ENCODE assay signal across 9 cellular contexts in genomic region chr17:44187131-44187899, GRCh38. TPM values are rescaled to one million over a fixed set of nuclear protein-coding genes. Genes with fewer than 3 reads are reported as not detected.
DNase-seq lines count a peak whose midpoint lies in the region; ATAC-seq and TF ChIP-seq lines count a peak whose summit lies in the region.
"Had no signal": no experiment of that assay in that cellular context is flagged by ENCODE, and none has a peak within 500 bp of the region (broad histone marks: within the 10 kb centered on the region; RNA-seq: fewer than 3 reads in every experiment).

No MANE protein-coding gene starts in this region.

- H3K27me3 ChIP-seq in A673 (replicated peaks; ENCODE audit: insufficient read depth, low read depth, low read length, poor library complexity) (no peaks in the 10 kb centered on the region), duodenal mucosa (ENCODE audit: control insufficient read depth in 1 of 2, insufficient read depth in 2 of 2, low read length in 2 of 2) (no peaks in the 10 kb centered on the region), mononuclear cell (ENCODE audit: insufficient read depth, low read length) (no peaks in the 10 kb centered on the region)

- peaks cover 9% of the 10 kb centered on the region for H3K4me1 ChIP-seq in A673 (ENCODE audit: insufficient read depth, low read length, poor library complexity, severe bottlenecking)
- H3K4me1 ChIP-seq in duodenal mucosa (ENCODE audit: control insufficient read depth in 1 of 2, insufficient read depth in 2 of 2, low read length in 2 of 2), result peaks cover 16 to 31% of the 10 kb centered on the region in 2 donors
- H3K4me1 ChIP-seq in mononuclear cell (ENCODE audit: insufficient read depth, low read length), result peaks cover 43% of the 10 kb centered on the region

- DNase-seq in A673 (ENCODE audit: low spot score) (no peak), RWPE1 (ENCODE audit: low spot score) (peak; percentile 75), DMS79 treated with DMSO at 0.1 percent for 48 hours (lab: John Stamatoyannopoulos, UW) (no peak), HPDE6-E6E7 (ENCODE audit: extremely low spot score) (no peak)

- no TSS peak for BruUV-seq in A673 (replicated peaks; lab: Mats Ljungman, UMichigan)

- ATAC-seq in GM18505 (IDR thresholded peaks at IDR 0.05; ENCODE audit: unreplicated experiment) (peak; percentile 39), HG02943 (IDR thresholded peaks at IDR 0.05; ENCODE audit: low read depth, unreplicated experiment) (peak; percentile 45)

- peak overlapping the region; percentile 97 to 99 for H3K9ac ChIP-seq in duodenal mucosa (ENCODE audit: low read depth in 1 of 2, low read length in 2 of 2)

- POLR2A ChIA-PET in A673 (lab: Charles Lee; ENCODE audit: low non-redundant PET), result interaction anchor here (0.6 to 0.7 kb wide), 2 partner anchors 50 to 179 kb away, joined by 3 read pairs; no protein-coding TSS in a partner anchor
- POLR2A ChIA-PET in RWPE1 (lab: Yijun Ruan, JAX; ENCODE audit: low non-redundant PET), result interaction anchor here (0.5 to 1.6 kb wide), 7 partner anchors 12 to 158 kb away, joined by 3 to 5 read pairs (median 3); no protein-coding TSS in a partner anchor

- no peaks in the 10 kb centered on the region for H3K36me3 ChIP-seq in A673 (ENCODE audit: insufficient read depth, low read length, poor library complexity, severe bottlenecking)
- peaks cover 13 to 21% of the 10 kb centered on the region in 2 donors for H3K36me3 ChIP-seq in duodenal mucosa (ENCODE audit: control insufficient read depth in 1 of 2, insufficient read depth in 2 of 2, low read length in 2 of 2)

- intact Hi-C loops in A673 (cut with micrococcal nuclease; ENCODE audit: unreplicated experiment), result no loop called here

- no peak for TF ChIP-seq POLR2A in GM18505 (IDR thresholded peaks at IDR 0.05; ENCODE audit: borderline replicate concordance, extremely low read depth, insufficient read depth, insufficient read length)

- H3K27ac ChIP-seq in A673 (ENCODE audit: low read depth, low read length, poor library complexity, severe bottlenecking) (peak overlapping the region; percentile 89), RWPE1 (peak overlapping the region; percentile 94), duodenal mucosa (ENCODE audit: low read depth, low read length) (peak overlapping the region; percentile 91)

- H3K4me3 ChIP-seq in A673 (ENCODE audit: low read depth, low read length, poor library complexity, severe bottlenecking) (peak overlapping the region; percentile 80), duodenal mucosa (ENCODE audit: low read depth in 1 of 2, low read length in 2 of 2) (peak overlapping the region; percentile 89 to 95), mononuclear cell (ENCODE audit: low read length) (peak overlapping the region; percentile 93)

- CTCF ChIA-PET in A673 (lab: Charles Lee), result no interaction called here
- CTCF ChIA-PET in RWPE1 (lab: Yijun Ruan, JAX), result no interaction called here

- H3K9me3 ChIP-seq in A673 (ENCODE audit: low read depth, low read length, poor library complexity, severe bottlenecking) (no peaks in the 10 kb centered on the region), duodenal mucosa (ENCODE audit: control insufficient read depth in 1 of 2, low read length in 2 of 2) (no peaks in the 10 kb centered on the region), mononuclear cell (ENCODE audit: low read depth, low read length) (no peaks in the 10 kb centered on the region)

- no peak for TF ChIP-seq CTCF in A673 (conservative IDR thresholded peaks at IDR 0.05; ENCODE audit: low read depth, low read length)
- TF ChIP-seq CTCF in RWPE1 (conservative IDR thresholded peaks at IDR 0.05; ENCODE audit: low read depth), result no peak

RNA-seq across cellular contexts. Expression of gene TMUB2, which starts 0.5 kb away (rescaled TPM):
- total RNA-seq in A673 (2021) (13.0 and 13.3 TPM in 2 replicates), mononuclear cell (20.4 TPM)

RNA-seq across cellular contexts. Expression of gene ATXN7L3, which starts 12.4 kb away (rescaled TPM):
- total RNA-seq in A673 (2021) (36.9 and 44.5 TPM in 2 replicates), mononuclear cell (44.7 TPM)

RNA-seq across cellular contexts. Expression of gene ASB16, which starts 16.8 kb away (rescaled TPM):
- total RNA-seq in A673 (2021) (0.17 TPM in 1 of 2 replicates, not detected in the other), mononuclear cell (not detected)
- total RNA-seq: LHCN-M2 had no signal

RNA-seq across cellular contexts. Expression of gene UBTF, which starts 32.2 kb away (rescaled TPM):
- total RNA-seq in A673 (2021) (101 and 114 TPM in 2 replicates), mononuclear cell (56.4 TPM)

RNA-seq across cellular contexts. Expression of gene HROB, which starts 45.6 kb away (rescaled TPM):
- total RNA-seq in A673 (2021) (13.5 and 14.7 TPM in 2 replicates), mononuclear cell (1.3 TPM)
